ENCODE assay signal across 12 cellular contexts in genomic region chr12:45966486-45966885, GRCh38. TPM values are rescaled to one million over a fixed set of nuclear protein-coding genes. Genes with fewer than 3 reads are reported as not detected.
DNase-seq lines count a peak whose midpoint lies in the region; ATAC-seq and FAIRE-seq lines count a peak whose summit lies in the region.
"Had no signal": no experiment of that assay in that cellular context is flagged by ENCODE, and none has a peak within 500 bp of the region (broad histone marks: within the 10 kb centered on the region; RNA-seq: fewer than 3 reads in every experiment).

No MANE protein-coding gene starts in this region.

- intact Hi-C loops in Right ventricle myocardium inferior (cut with DNase I), result no loop called here
- intact Hi-C loops in cardiac septum (cut with DNase I), result no loop called here

- peaks cover 54% of the 10 kb centered on the region for H3K4me1 Mint-ChIP-seq in central memory CD8-positive, alpha-beta T cell

- no peak for FAIRE-seq in urothelium cell line (lab: Jason Lieb, UNC)

- peaks cover 33% of the 10 kb centered on the region for H3K36me3 Mint-ChIP-seq in central memory CD8-positive, alpha-beta T cell (ENCODE audit: insufficient read depth)

- H3K27me3 Mint-ChIP-seq in central memory CD8-positive, alpha-beta T cell, result no peaks in the 10 kb centered on the region

- peak; percentile 85 for ATAC-seq in Right ventricle myocardium inferior
- no peak for ATAC-seq in central memory CD8-positive, alpha-beta T cell (replicated peaks; ENCODE audit: extremely low read depth, poor library complexity, severe bottlenecking)
- no peak for ATAC-seq in GM18873 (IDR thresholded peaks at IDR 0.05; ENCODE audit: low FRiP score, unreplicated experiment)

- peak overlapping the region; percentile 52 for H3K27ac Mint-ChIP-seq in central memory CD8-positive, alpha-beta T cell (ENCODE audit: low read depth)

- DNase-seq in Right ventricle myocardium inferior (ENCODE audit: missing footprints) (no peak), cardiac septum (ENCODE audit: low spot score) (no peak), left kidney (ENCODE audit: low read depth, low spot score) (peak; percentile 13), urothelium cell line (ENCODE audit: low spot score) (peak; percentile 5), SHP77 treated with DMSO at 0.1 percent for 48 hours (lab: John Stamatoyannopoulos, UW) (no peak)
- DNase-seq in central memory CD8-positive, alpha-beta T cell (ENCODE audit: low spot score in 2 of 2), result no peak
- no peak for DNase-seq in activated effector memory CD4-positive, alpha-beta T cell treated with anti-CD3 and anti-CD28 coated beads, Interleukin-2, amount 50 U/mL, for 16 hours
- DNase-seq: aorta; NCI-H69; stimulated activated CD4-positive, alpha-beta T cell treated with anti-CD3 and anti-CD28 coated beads, Interleukin-15, amount 100 ng/mL, for 24 hours; thyroid gland had no signal

- H3K4me3 Mint-ChIP-seq in central memory CD8-positive, alpha-beta T cell, result no peak overlapping the region

- H3K9me3 Mint-ChIP-seq in central memory CD8-positive, alpha-beta T cell, result no peaks in the 10 kb centered on the region

RNA-seq across cellular contexts. Expression of gene SCAF11, which starts 23.9 kb away (rescaled TPM):
- total RNA-seq in Right ventricle myocardium inferior (76.6 TPM), cardiac septum (109 TPM)

Comparison
In these comparisons a context has a peak if more than half of its experiments do, and no peak if none do; other contexts are left out.
1. DNase-seq: peak in left kidney (single experiment) and urothelium cell line (single experiment); none in Right ventricle myocardium inferior (single experiment), cardiac septum (single experiment), central memory CD8-positive, alpha-beta T cell (0 of 2), activated effector memory CD4-positive, alpha-beta T cell treated with anti-CD3 and anti-CD28 coated beads, Interleukin-2, amount 50 U/mL, for 16 hours (single experiment) and SHP77 treated with DMSO at 0.1 percent for 48 hours (single experiment).